ENCODE assay signal across 16 cellular contexts in the genomic region with DNA sequence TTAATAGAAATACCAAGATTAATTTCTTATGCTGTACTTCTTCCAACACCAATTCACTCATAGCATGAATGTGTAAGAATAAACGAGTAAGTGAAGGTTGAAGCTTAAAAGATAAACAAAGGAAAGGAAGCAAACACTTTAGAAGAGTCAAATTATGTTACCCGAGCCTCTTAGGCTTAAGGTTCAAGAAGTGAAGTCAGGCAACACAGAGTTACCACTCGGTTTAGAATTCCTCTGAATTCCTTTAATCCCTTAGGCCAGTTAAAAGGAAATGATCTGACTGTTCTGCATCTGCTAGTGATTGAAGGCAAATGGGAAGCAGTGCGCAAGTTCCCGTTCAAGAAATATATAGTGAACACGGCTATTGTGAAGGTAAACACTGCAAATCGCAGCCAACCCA.
"Had no signal": no experiment of that assay in that cellular context is flagged by ENCODE, and none has a peak within 500 bp of the region (broad histone marks: within the 10 kb centered on the region; RNA-seq: fewer than 3 reads in every experiment).

No MANE protein-coding gene starts in this region.

- H3K27me3 Mint-ChIP-seq: activated CD4-positive, alpha-beta T cell treated with anti-CD3 and anti-CD28 coated beads, Interleukin-2, amount 10 ng/mL, durations not matched to agents 24 days and 14 days had no signal

- H3K27ac Mint-ChIP-seq: activated CD4-positive, alpha-beta T cell treated with anti-CD3 and anti-CD28 coated beads, Interleukin-2, amount 10 ng/mL, durations not matched to agents 24 days and 14 days; activated naive CD4-positive, alpha-beta T cell treated with anti-CD3 and anti-CD28 coated beads for 36 hours; activated T-helper 2 cell treated with anti-CD3 and anti-CD28 coated beads, Interferon-gamma antibody, Interleukin-2, Interleukin-4, amounts not matched to agents 10 μg/mL and 5 μg/mL and 100 μg/mL, durations not matched to agents 14 hours and 24 hours and 36 hours; T-helper 2 cell treated with Interferon-gamma antibody and Interleukin-4, amounts not matched to agents 5 μg/mL and 100 μg/mL, for 36 hours had no signal

- H3K27ac ChIP-seq: parathyroid adenoma had no signal

- H3K79me2 ChIP-seq: parathyroid adenoma had no signal

- DNase-seq: activated CD4-positive, alpha-beta T cell treated with anti-CD3 and anti-CD28 coated beads, Interleukin-2, amount 10 ng/mL, durations not matched to agents 24 days and 14 days; activated CD4-positive, CD25-positive, alpha-beta regulatory T cell; activated naive CD4-positive, alpha-beta T cell treated with anti-CD3 and anti-CD28 coated beads for 36 hours; erythroblast; foreskin melanocyte; heart left ventricle; left cardiac atrium; small intestine; stimulated activated CD4-positive, alpha-beta T cell treated with anti-CD3 and anti-CD28 coated beads, Interleukin-4, amount 100 ng/mL, for 4 hours; stimulated activated CD8-positive, alpha-beta memory T cell treated with anti-CD3 and anti-CD28 coated beads, Interleukin-4, amount 100 ng/mL, for 48 hours; stimulated activated naive CD4-positive, alpha-beta T cell treated with Interleukin-2 at 50 U/mL for 16 hours; upper lobe of left lung had no signal

- H3K9me3 Mint-ChIP-seq: activated CD4-positive, alpha-beta T cell treated with anti-CD3 and anti-CD28 coated beads, Interleukin-2, amount 10 ng/mL, durations not matched to agents 24 days and 14 days had no signal

- H3K4me1 Mint-ChIP-seq: activated CD4-positive, alpha-beta T cell treated with anti-CD3 and anti-CD28 coated beads, Interleukin-2, amount 10 ng/mL, durations not matched to agents 24 days and 14 days had no signal

- H3K4me3 ChIP-seq: heart left ventricle, suprapubic skin, upper lobe of left lung had no signal

- H2AFZ ChIP-seq: parathyroid adenoma had no signal

- H3K9me3 ChIP-seq: upper lobe of left lung had no signal

- H3K4me1 ChIP-seq: parathyroid adenoma had no signal

- H3K27me3 ChIP-seq: heart left ventricle, suprapubic skin, upper lobe of left lung had no signal

- H3K9ac ChIP-seq: parathyroid adenoma had no signal

- H3K4me3 Mint-ChIP-seq: activated CD4-positive, alpha-beta T cell treated with anti-CD3 and anti-CD28 coated beads, Interleukin-2, amount 10 ng/mL, durations not matched to agents 24 days and 14 days; activated naive CD4-positive, alpha-beta T cell treated with anti-CD3 and anti-CD28 coated beads for 36 hours; T-helper 2 cell treated with Interferon-gamma antibody and Interleukin-4, amounts not matched to agents 5 μg/mL and 100 μg/mL, for 36 hours had no signal

- H3K36me3 ChIP-seq: heart left ventricle, suprapubic skin, upper lobe of left lung had no signal
